In genomic region chr14:92792885-92793284, GRCh38 we compare ENCODE assay signal across 1 cellular context.
TF ChIP-seq lines count a peak whose summit lies in the region.

No MANE protein-coding gene starts in this region.

TF ChIP-seq in H1, 55 proteins besides CTCF, POLR2A, EP300 and RAD21:
- no peak for TF ChIP-seq USF2 (IDR thresholded peaks at IDR 0.05; ENCODE audit: low read length)
- TF ChIP-seq CHD2 (IDR thresholded peaks at IDR 0.05; ENCODE audit: low read length): no peak
- no peak for TF ChIP-seq JUN (IDR thresholded peaks at IDR 0.05; ENCODE audit: low read depth, low read length)
- no peak for TF ChIP-seq BRCA1 (IDR thresholded peaks at IDR 0.05; ENCODE audit: low read depth, low read length)
- TF ChIP-seq SP2 (IDR thresholded peaks at IDR 0.05; ENCODE audit: low read length): no peak
- no peak for TF ChIP-seq ZNF274 (IDR thresholded peaks at IDR 0.05; ENCODE audit: borderline replicate concordance, extremely low read depth, low read length)
- TF ChIP-seq SP4 (IDR thresholded peaks at IDR 0.05; ENCODE audit: low read length): no peak
- no peak for TF ChIP-seq HDAC6 (IDR thresholded peaks at IDR 0.05; ENCODE audit: low read depth, low read length)
- TF ChIP-seq RXRA (IDR thresholded peaks at IDR 0.05; ENCODE audit: insufficient read depth, low read depth, low read length): no peak
- TF ChIP-seq TEAD4 (IDR thresholded peaks at IDR 0.05; ENCODE audit: low read depth, low read length): no peak
